8 cellular contexts compared by ENCODE assay signal in genomic region chr17:76726231-76726765, GRCh38. TPM values are rescaled to one million over a fixed set of nuclear protein-coding genes. Genes with fewer than 3 reads are reported as not detected.
DNase-seq lines count a peak whose midpoint lies in the region; ATAC-seq and TF ChIP-seq lines count a peak whose summit lies in the region.

Gene JMJD6, minus strand, starts transcription at chr17:76726606. Its CDS starts 131 bp downstream, at chr17:76726475.

- no peaks in the 10 kb centered on the region for H3K27me3 Mint-ChIP-seq in Calu3 (ENCODE audit: unreplicated experiment)
- no peaks in the 10 kb centered on the region for H3K27me3 Mint-ChIP-seq in activated CD8-positive, alpha-beta memory T cell treated with anti-CD3 and anti-CD28 coated beads, Interleukin-2, amount 10 ng/mL, durations not matched to agents 7 days and 5 days

- CTCF ChIA-PET in Calu3 (lab: Charles Lee) = no interaction called here
- CTCF ChIA-PET in activated CD8-positive, alpha-beta memory T cell treated with anti-CD3 and anti-CD28 coated beads, Interleukin-2, amount 10 ng/mL, durations not matched to agents 7 days and 5 days (lab: Charles Lee) = interaction anchor here (0.6 to 6.1 kb wide), 3 partner anchors 11 to 46 kb away, joined by 3 to 77 read pairs (median 28); partner anchors contain the start of genes MFSD11 and SRSF2

- peak within 1 kb of the TSS; percentile 81 for H3K4me3 Mint-ChIP-seq in Calu3 (ENCODE audit: low read depth, unreplicated experiment)
- peak within 1 kb of the TSS; percentile 91 for H3K4me3 Mint-ChIP-seq in activated CD8-positive, alpha-beta memory T cell treated with anti-CD3 and anti-CD28 coated beads, Interleukin-2, amount 10 ng/mL, durations not matched to agents 7 days and 5 days

- ATAC-seq in GM19455 (IDR thresholded peaks at IDR 0.05; ENCODE audit: unreplicated experiment) (peak; percentile 74), HG03571 (IDR thresholded peaks at IDR 0.05; ENCODE audit: unreplicated experiment) (peak; percentile 53), mucosa of descending colon (peak; percentile 90)
- peak; percentile 82 for ATAC-seq in activated CD8-positive, alpha-beta memory T cell treated with anti-CD3 and anti-CD28 coated beads, Interleukin-2, amount 10 ng/mL, durations not matched to agents 7 days and 5 days

- peaks cover 88% of the 10 kb centered on the region for H3K36me3 Mint-ChIP-seq in Calu3 (ENCODE audit: insufficient read depth, unreplicated experiment)
- H3K36me3 Mint-ChIP-seq in activated CD8-positive, alpha-beta memory T cell treated with anti-CD3 and anti-CD28 coated beads, Interleukin-2, amount 10 ng/mL, durations not matched to agents 7 days and 5 days = peaks cover 61% of the 10 kb centered on the region

- TF ChIP-seq CTCF in Calu3 (IDR thresholded peaks at IDR 0.05; ENCODE audit: unreplicated experiment) (no peak), epithelial cell of proximal tubule (conservative IDR thresholded peaks at IDR 0.05; ENCODE audit: low read depth, low read length) (no peak), mucosa of descending colon (IDR thresholded peaks at IDR 0.05) (no peak)

- H3K4me3 ChIP-seq in epithelial cell of proximal tubule (ENCODE audit: low read depth, low read length) (peak within 1 kb of the TSS; percentile 98), mucosa of descending colon (peak within 1 kb of the TSS; percentile 86)

- intact Hi-C loops in Calu3 (cut with micrococcal nuclease; ENCODE audit: unreplicated experiment) (no loop called here), mucosa of descending colon (cut with DNase I, micrococcal nuclease) (no loop called here)

- H3K4me1 Mint-ChIP-seq in Calu3 (ENCODE audit: low read depth, unreplicated experiment) = peaks cover 7% of the 10 kb centered on the region
- H3K4me1 Mint-ChIP-seq in activated CD8-positive, alpha-beta memory T cell treated with anti-CD3 and anti-CD28 coated beads, Interleukin-2, amount 10 ng/mL, durations not matched to agents 7 days and 5 days = peaks cover 56% of the 10 kb centered on the region

- no peaks in the 10 kb centered on the region for H3K9me3 Mint-ChIP-seq in Calu3 (ENCODE audit: low read depth, unreplicated experiment)
- no peaks in the 10 kb centered on the region for H3K9me3 Mint-ChIP-seq in activated CD8-positive, alpha-beta memory T cell treated with anti-CD3 and anti-CD28 coated beads, Interleukin-2, amount 10 ng/mL, durations not matched to agents 7 days and 5 days (ENCODE audit: low read depth)

- H3K9me3 ChIP-seq in mucosa of descending colon = no peaks in the 10 kb centered on the region

- H3K27ac Mint-ChIP-seq in Calu3 (ENCODE audit: unreplicated experiment) = peak within 1 kb of the TSS; percentile 77
- H3K27ac Mint-ChIP-seq in activated CD8-positive, alpha-beta memory T cell treated with anti-CD3 and anti-CD28 coated beads, Interleukin-2, amount 10 ng/mL, durations not matched to agents 7 days and 5 days = peak within 1 kb of the TSS; percentile 92

- peaks cover 10% of the 10 kb centered on the region for H3K36me3 ChIP-seq in mucosa of descending colon (ENCODE audit: low read depth)

- peaks cover 24% of the 10 kb centered on the region for H3K4me1 ChIP-seq in mucosa of descending colon (ENCODE audit: low read depth)

- peak; percentile 95 for DNase-seq in Calu3
- peak; percentile 83 for DNase-seq in NCI-H748 treated with DMSO at 0.1 percent for 48 hours (lab: John Stamatoyannopoulos, UW)
- DNase-seq in activated CD8-positive, alpha-beta memory T cell treated with anti-CD3 and anti-CD28 coated beads, Interleukin-2, amount 10 ng/mL, durations not matched to agents 7 days and 5 days = peak; percentile 97
- no peak for DNase-seq in epithelial cell of proximal tubule (ENCODE audit: low read depth)
- DNase-seq in mucosa of descending colon = peak; percentile 96 to 99 (median 97)
- peak; percentile 88 for DNase-seq in stimulated activated CD8-positive, alpha-beta memory T cell treated with anti-CD3 and anti-CD28 coated beads, Interleukin-7, amount 100 ng/mL, for 24 hours (ENCODE audit: low read depth)

- BruUV-seq in Calu3 (replicated peaks; lab: Mats Ljungman, UMichigan) = no TSS peak

RNA-seq across cellular contexts. Expression of gene JMJD6, which starts in this region (rescaled TPM):
- total RNA-seq in Calu3 (2022) (60.8 and 62.1 TPM in 2 replicates), epithelial cell of proximal tubule (30.2 and 41.2 TPM in 2 replicates), mucosa of descending colon (10 to 100 TPM; 27.0 to 56.3 (median 30.3) TPM)
- 10 to 100 TPM; 60.6 to 72.8 TPM for total RNA-seq in activated CD8-positive, alpha-beta memory T cell treated with anti-CD3 and anti-CD28 coated beads, Interleukin-2, amount 10 ng/mL, durations not matched to agents 7 days and 5 days
